In genomic region chr5:178247481-178248456, GRCh38 we compare ENCODE assay signal across 15 cellular contexts. TPM values are rescaled to one million over a fixed set of nuclear protein-coding genes. Genes with fewer than 3 reads are reported as not detected.
DNase-seq lines count a peak whose midpoint lies in the region; ATAC-seq lines count a peak whose summit lies in the region.
"Had no signal": no experiment of that assay in that cellular context is flagged by ENCODE, and none has a peak within 500 bp of the region (broad histone marks: within the 10 kb centered on the region; RNA-seq: fewer than 3 reads in every experiment).

No MANE protein-coding gene starts in this region.

- H3K27me3 Mint-ChIP-seq in central memory CD8-positive, alpha-beta T cell: no peaks in the 10 kb centered on the region

- H3K9me3 ChIP-seq in Karpas-422 (ENCODE audit: low read length): no peaks in the 10 kb centered on the region
- H3K9me3 ChIP-seq: body of pancreas, thoracic aorta had no signal

- no peaks in the 10 kb centered on the region for H3K9me2 ChIP-seq in Karpas-422 (replicated peaks; ENCODE audit: insufficient read depth, low read length)

- peak overlapping the region; percentile 68 for H3K4me2 ChIP-seq in Karpas-422 (ENCODE audit: low read depth, low read length, poor library complexity, severe bottlenecking)

- H3K4me1 Mint-ChIP-seq in central memory CD8-positive, alpha-beta T cell: peaks cover 21% of the 10 kb centered on the region

- no peaks in the 10 kb centered on the region for H3K36me3 ChIP-seq in Karpas-422 (ENCODE audit: insufficient read depth, low read length)
- H3K36me3 ChIP-seq: thoracic aorta had no signal

- no peak overlapping the region for H2AFZ ChIP-seq in Karpas-422 (ENCODE audit: low read length)

- peak overlapping the region; percentile 57; the same call in 1 of the 2 replicates for H3K4me3 ChIP-seq in Karpas-422 (ENCODE audit: low read length)
- H3K4me3 ChIP-seq: body of pancreas, thoracic aorta had no signal

- ATAC-seq in central memory CD8-positive, alpha-beta T cell (replicated peaks; ENCODE audit: extremely low read depth, poor library complexity, severe bottlenecking): peak; percentile 22
- ATAC-seq in HG03025 (IDR thresholded peaks at IDR 0.05; ENCODE audit: low FRiP score, unreplicated experiment): no peak
- ATAC-seq: body of pancreas had no signal

- peaks cover 16% of the 10 kb centered on the region for H3K36me3 Mint-ChIP-seq in central memory CD8-positive, alpha-beta T cell (ENCODE audit: insufficient read depth)

- peak overlapping the region; percentile 100 for H3K27ac ChIP-seq in Karpas-422 (ENCODE audit: low read length)
- H3K27ac ChIP-seq: body of pancreas, thoracic aorta had no signal

- peak; percentile 29 for DNase-seq in stimulated activated CD4-positive, alpha-beta T cell treated with anti-CD3 and anti-CD28 coated beads, Interleukin-1b, Interleukin-23, amount 100 ng/mL, for 48 hours
- no peak for DNase-seq in stimulated activated CD4-positive, alpha-beta T cell treated with anti-CD3 and anti-CD28 coated beads, Interleukin-4, amount 100 ng/mL, for 4 hours
- DNase-seq in Karpas-422 (peak; percentile 84), AG20443 (ENCODE audit: low spot score) (no peak), KBM-7 (no peak)
- no peak for DNase-seq in central memory CD8-positive, alpha-beta T cell (ENCODE audit: low spot score in 2 of 2)
- DNase-seq: activated CD4-positive, alpha-beta T cell treated with anti-CD3 and anti-CD28 coated beads, Interleukin-2, amount 50 U/mL, for 4 hours; activated effector memory CD4-positive, alpha-beta T cell treated with anti-CD3 and anti-CD28 coated beads, Interleukin-2, amount 50 U/mL, for 16 hours; body of pancreas; HCEC 1CT; NCI-H2107; SHP77 treated with DMSO at 0.1 percent for 48 hours; stimulated activated CD4-positive, alpha-beta T cell treated with anti-CD3 and anti-CD28 coated beads, Interleukin-2, amount 100 ng/mL, for 24 hours had no signal

- in situ Hi-C loops in KBM-7 (cut with MboI; ENCODE audit: low pct_unique_long_range_greater_than_20kb, low sequenced_read_pairs): no loop called here

- no peaks in the 10 kb centered on the region for H3K27me3 ChIP-seq in Karpas-422 (ENCODE audit: low read length)

- no peaks in the 10 kb centered on the region for H4K20me1 ChIP-seq in Karpas-422 (ENCODE audit: insufficient read depth, low read depth, low read length)

- no peaks in the 10 kb centered on the region for H3K79me2 ChIP-seq in Karpas-422 (ENCODE audit: low read length)

- no peaks in the 10 kb centered on the region for H3K9me3 Mint-ChIP-seq in central memory CD8-positive, alpha-beta T cell

- no peak overlapping the region for H3K27ac Mint-ChIP-seq in central memory CD8-positive, alpha-beta T cell (ENCODE audit: low read depth)

- H3K4me3 Mint-ChIP-seq in central memory CD8-positive, alpha-beta T cell: no peak overlapping the region

- H3K4me1 ChIP-seq in Karpas-422 (ENCODE audit: low read length): peaks cover 85% of the 10 kb centered on the region
- H3K4me1 ChIP-seq: body of pancreas had no signal

- H3K9ac ChIP-seq in Karpas-422 (ENCODE audit: low read length): peak overlapping the region; percentile 79

RNA-seq across cellular contexts. Expression of gene PHYKPL, which starts 15.2 kb away (rescaled TPM):
- total RNA-seq in Karpas-422 (2014; rRNA removed; shearing (Covaris generic); ENCODE audit: low replicate concordance): 116 and 118 TPM in 2 replicates

RNA-seq across cellular contexts. Expression of gene HNRNPAB, which starts 43.4 kb away (rescaled TPM):
- 75.7 and 136 TPM in 2 replicates for total RNA-seq in Karpas-422 (2014; rRNA removed; shearing (Covaris generic); ENCODE audit: low replicate concordance)

Comparison
In these comparisons a context has a peak if more than half of its experiments do, and no peak if none do; other contexts are left out.
1. DNase-seq: peak in stimulated activated CD4-positive, alpha-beta T cell treated with anti-CD3 and anti-CD28 coated beads, Interleukin-1b, Interleukin-23, amount 100 ng/mL, for 48 hours (single experiment) and Karpas-422 (single experiment); none in stimulated activated CD4-positive, alpha-beta T cell treated with anti-CD3 and anti-CD28 coated beads, Interleukin-4, amount 100 ng/mL, for 4 hours (0 of 2), central memory CD8-positive, alpha-beta T cell (0 of 2), AG20443 (single experiment) and KBM-7 (single experiment).